Comparison of ENCODE assay signal across 36 cellular contexts in the genomic region with DNA sequence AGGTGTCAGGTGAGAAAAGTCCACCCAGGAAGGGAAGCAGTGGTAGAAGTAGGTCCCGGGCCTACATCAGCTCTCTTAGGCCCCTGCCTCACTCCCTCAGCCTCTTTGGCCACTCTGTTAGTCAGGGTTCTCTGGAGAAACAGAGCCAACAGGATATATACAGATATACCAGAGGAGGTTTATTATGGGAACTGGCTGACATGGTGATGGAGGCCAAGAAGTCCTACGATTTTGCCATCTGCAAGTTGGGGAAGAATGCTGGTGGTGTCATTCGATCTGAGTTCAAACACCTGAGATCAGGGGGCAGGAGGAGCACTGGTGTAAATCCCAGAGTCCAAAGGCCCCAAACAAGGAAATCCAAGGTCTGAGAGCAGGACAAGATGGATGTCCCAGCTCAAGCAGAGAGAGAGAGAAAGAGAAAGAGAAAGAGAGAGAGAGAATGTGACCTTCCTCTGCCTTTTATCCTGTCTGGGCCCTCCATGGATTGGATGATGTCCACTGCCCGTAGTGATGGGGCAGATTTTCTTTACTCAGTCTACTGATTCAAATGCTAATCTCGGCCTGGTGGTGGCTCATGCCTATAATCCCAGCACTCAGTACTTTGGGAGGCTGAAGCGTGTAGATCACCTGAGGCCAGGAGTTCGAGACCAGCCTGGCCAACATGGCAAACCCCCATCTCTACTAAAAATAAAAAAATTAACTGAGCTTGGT.
"Had no signal": no experiment of that assay in that cellular context is flagged by ENCODE, and none has a peak within 500 bp of the region (broad histone marks: within the 10 kb centered on the region; RNA-seq: fewer than 3 reads in every experiment).

No MANE protein-coding gene starts in this region.

- H3K4me1 ChIP-seq: adrenal gland, ascending aorta, body of pancreas, breast epithelium had no signal

- DNase-seq: activated effector memory CD4-positive, alpha-beta T cell treated with anti-CD3 and anti-CD28 coated beads, Interleukin-2, amount 50 U/mL, for 16 hours; activated effector memory CD4-positive, alpha-beta T cell treated with Interleukin-2 at 50 U/mL for 16 hours; activated gamma-delta T cell; activated gamma-delta T cell treated with Interleukin-2 at 50 U/mL for 16 hours; activated naive CD4-positive, alpha-beta T cell; activated naive CD4-positive, alpha-beta T cell treated with anti-CD3 and anti-CD28 coated beads for 36 hours; activated naive CD4-positive, alpha-beta T cell treated with anti-CD3 and anti-CD28 coated beads, Interleukin-2, amount 10 ng/mL, durations not matched to agents 7 days and 5 days; activated naive CD4-positive, alpha-beta T cell treated with anti-CD3 and anti-CD28 coated beads, Interleukin-2, amount 50 U/mL, for 16 hours; activated naive CD4-positive, alpha-beta T cell treated with Interleukin-2 at 50 U/mL for 16 hours; activated naive CD8-positive, alpha-beta T cell treated with anti-CD3 and anti-CD28 coated beads for 36 hours; activated T-cell treated with anti-CD3 and anti-CD28 coated beads for 4 hours; activated T-cell treated with anti-CD3 and anti-CD28 coated beads, Interleukin-2, amount 50 U/mL, for 1 hour; activated T-cell treated with anti-CD3 and anti-CD28 coated beads, Interleukin-2, amount 50 U/mL, for 24 hours; activated T-cell treated with anti-CD3 and anti-CD28 coated beads, Interleukin-2, amount 50 U/mL, for 4 hours; activated T-cell treated with anti-CD3 and anti-CD28 coated beads, Interleukin-2, amount 50 U/mL, for 48 hours; activated T-cell treated with anti-CD3 and anti-CD28 coated beads, Interleukin-2, amount 50 U/mL, for 72 hours; adrenal gland; amniotic stem cell; amygdala; anterior cingulate cortex; body of pancreas; brain microvascular endothelial cell; caudate nucleus; central memory CD4-positive, alpha-beta T cell; cerebellar nuclear complex had no signal

- H3K4me3 Mint-ChIP-seq: activated naive CD4-positive, alpha-beta T cell treated with anti-CD3 and anti-CD28 coated beads for 36 hours; activated naive CD4-positive, alpha-beta T cell treated with anti-CD3 and anti-CD28 coated beads, Interleukin-2, amount 10 ng/mL, durations not matched to agents 7 days and 5 days; activated naive CD4-positive, alpha-beta T cell treated with anti-CD3 and anti-CD28 coated beads, Interleukin-2, amount 50 U/mL, for 24 hours; activated naive CD8-positive, alpha-beta T cell; activated naive CD8-positive, alpha-beta T cell treated with anti-CD3 and anti-CD28 coated beads for 36 hours; activated T-cell treated with anti-CD3 and anti-CD28 coated beads, Interleukin-2, amount 50 U/mL, for 24 hours; activated T-cell treated with anti-CD3 and anti-CD28 coated beads, Interleukin-2, amount 50 U/mL, for 4 hours; activated T-cell treated with anti-CD3 and anti-CD28 coated beads, Interleukin-2, amount 50 U/mL, for 72 hours; activated T-helper 1 cell treated with anti-CD3 and anti-CD28 coated beads, Interleukin-12 subunit alpha, Interleukin-12 subunit beta, Interleukin-2, Interleukin-4 antibody, amounts not matched to agents 30 ng/mL and 10 ng/mL and 1 ng/mL, durations not matched to agents 14 hours and 24 hours and 36 hours; activated T-helper 17 cell treated with anti-CD3 and anti-CD28 coated beads, Interleukin-2, amount 50 U/mL, for 72 hours; brain; central memory CD8-positive, alpha-beta T cell had no signal

- H3K27ac Mint-ChIP-seq: activated naive CD4-positive, alpha-beta T cell treated with anti-CD3 and anti-CD28 coated beads for 36 hours; activated naive CD4-positive, alpha-beta T cell treated with anti-CD3 and anti-CD28 coated beads, Interleukin-2, amount 10 ng/mL, durations not matched to agents 7 days and 5 days; activated naive CD4-positive, alpha-beta T cell treated with anti-CD3 and anti-CD28 coated beads, Interleukin-2, amount 50 U/mL, for 24 hours; activated naive CD8-positive, alpha-beta T cell; activated naive CD8-positive, alpha-beta T cell treated with anti-CD3 and anti-CD28 coated beads for 36 hours; activated T-cell treated with anti-CD3 and anti-CD28 coated beads, Interleukin-2, amount 50 U/mL, for 24 hours; activated T-cell treated with anti-CD3 and anti-CD28 coated beads, Interleukin-2, amount 50 U/mL, for 72 hours; activated T-helper 1 cell treated with anti-CD3 and anti-CD28 coated beads, Interleukin-12 subunit alpha, Interleukin-12 subunit beta, Interleukin-2, Interleukin-4 antibody, amounts not matched to agents 30 ng/mL and 10 ng/mL and 1 ng/mL, durations not matched to agents 14 hours and 24 hours and 36 hours; activated T-helper 17 cell treated with anti-CD3 and anti-CD28 coated beads, Interleukin-2, amount 50 U/mL, for 72 hours; activated T-helper 2 cell treated with anti-CD3 and anti-CD28 coated beads, Interferon-gamma antibody, Interleukin-2, Interleukin-4, amounts not matched to agents 10 μg/mL and 5 μg/mL and 100 μg/mL, durations not matched to agents 14 hours and 24 hours and 36 hours; brain had no signal

- H3K27me3 Mint-ChIP-seq: activated naive CD4-positive, alpha-beta T cell treated with anti-CD3 and anti-CD28 coated beads, Interleukin-2, amount 10 ng/mL, durations not matched to agents 7 days and 5 days; activated naive CD4-positive, alpha-beta T cell treated with anti-CD3 and anti-CD28 coated beads, Interleukin-2, amount 50 U/mL, for 24 hours; activated naive CD8-positive, alpha-beta T cell; activated naive CD8-positive, alpha-beta T cell treated with anti-CD3 and anti-CD28 coated beads for 36 hours; activated T-cell treated with anti-CD3 and anti-CD28 coated beads, Interleukin-2, amount 50 U/mL, for 24 hours; activated T-helper 17 cell treated with anti-CD3 and anti-CD28 coated beads, Interleukin-2, amount 50 U/mL, for 72 hours had no signal

- H3K36me3 Mint-ChIP-seq: activated naive CD4-positive, alpha-beta T cell treated with anti-CD3 and anti-CD28 coated beads, Interleukin-2, amount 10 ng/mL, durations not matched to agents 7 days and 5 days; activated naive CD4-positive, alpha-beta T cell treated with anti-CD3 and anti-CD28 coated beads, Interleukin-2, amount 50 U/mL, for 24 hours; activated naive CD4-positive, alpha-beta T cell treated with anti-CD3 and anti-CD28 coated beads, Interleukin-2, amount 50 U/mL, for 72 hours; activated naive CD8-positive, alpha-beta T cell; activated naive CD8-positive, alpha-beta T cell treated with anti-CD3 and anti-CD28 coated beads for 36 hours; brain had no signal

- ATAC-seq: activated naive CD4-positive, alpha-beta T cell treated with anti-CD3 and anti-CD28 coated beads, Interleukin-2, amount 50 U/mL, for 72 hours; activated T-cell treated with anti-CD3 and anti-CD28 coated beads, Interleukin-2, amount 50 U/mL, for 4 hours; activated T-cell treated with anti-CD3 and anti-CD28 coated beads, Interleukin-2, amount 50 U/mL, for 72 hours; activated T-helper 17 cell treated with anti-CD3 and anti-CD28 coated beads, Interleukin-2, amount 50 U/mL, for 72 hours; body of pancreas had no signal

- H3K27me3 ChIP-seq: adrenal gland, ascending aorta, body of pancreas, brain microvascular endothelial cell, breast epithelium, cardiac muscle cell had no signal

- H3K4me1 Mint-ChIP-seq: activated naive CD4-positive, alpha-beta T cell treated with anti-CD3 and anti-CD28 coated beads, Interleukin-2, amount 10 ng/mL, durations not matched to agents 7 days and 5 days; activated naive CD4-positive, alpha-beta T cell treated with anti-CD3 and anti-CD28 coated beads, Interleukin-2, amount 50 U/mL, for 24 hours; activated naive CD8-positive, alpha-beta T cell treated with anti-CD3 and anti-CD28 coated beads for 36 hours; activated T-helper 17 cell treated with anti-CD3 and anti-CD28 coated beads, Interleukin-2, amount 50 U/mL, for 72 hours; central memory CD8-positive, alpha-beta T cell had no signal

- H3K4me3 ChIP-seq: adrenal gland, ascending aorta, body of pancreas, breast epithelium, cardiac muscle cell had no signal

- H3K9me3 ChIP-seq: adrenal gland, ascending aorta, body of pancreas, breast epithelium had no signal

- H3K27ac ChIP-seq: adrenal gland, ascending aorta, body of pancreas, brain microvascular endothelial cell, breast epithelium, cardiac muscle cell had no signal

- H3K36me3 ChIP-seq: adrenal gland, ascending aorta, brain microvascular endothelial cell, breast epithelium, cardiac muscle cell had no signal

- H3K9me3 Mint-ChIP-seq: activated naive CD4-positive, alpha-beta T cell treated with anti-CD3 and anti-CD28 coated beads for 36 hours; activated naive CD4-positive, alpha-beta T cell treated with anti-CD3 and anti-CD28 coated beads, Interleukin-2, amount 10 ng/mL, durations not matched to agents 7 days and 5 days; activated naive CD4-positive, alpha-beta T cell treated with anti-CD3 and anti-CD28 coated beads, Interleukin-2, amount 50 U/mL, for 24 hours; activated naive CD4-positive, alpha-beta T cell treated with anti-CD3 and anti-CD28 coated beads, Interleukin-2, amount 50 U/mL, for 72 hours; activated naive CD8-positive, alpha-beta T cell treated with anti-CD3 and anti-CD28 coated beads for 36 hours; activated T-cell treated with anti-CD3 and anti-CD28 coated beads, Interleukin-2, amount 50 U/mL, for 24 hours; activated T-cell treated with anti-CD3 and anti-CD28 coated beads, Interleukin-2, amount 50 U/mL, for 4 hours; activated T-cell treated with anti-CD3 and anti-CD28 coated beads, Interleukin-2, amount 50 U/mL, for 72 hours; activated T-helper 1 cell treated with anti-CD3 and anti-CD28 coated beads, Interleukin-12 subunit alpha, Interleukin-12 subunit beta, Interleukin-2, Interleukin-4 antibody, amounts not matched to agents 30 ng/mL and 10 ng/mL and 1 ng/mL, durations not matched to agents 14 hours and 24 hours and 36 hours; activated T-helper 17 cell treated with anti-CD3 and anti-CD28 coated beads, Interleukin-2, amount 50 U/mL, for 72 hours; activated T-helper 2 cell treated with anti-CD3 and anti-CD28 coated beads, Interferon-gamma antibody, Interleukin-2, Interleukin-4, amounts not matched to agents 10 μg/mL and 5 μg/mL and 100 μg/mL, durations not matched to agents 14 hours and 24 hours and 36 hours; central memory CD8-positive, alpha-beta T cell had no signal
